Comparison of ENCODE assay signal across 1 cellular context in genomic region chr15:89852342-89853005, GRCh38.
TF ChIP-seq lines count a peak whose summit lies in the region.

No MANE protein-coding gene starts in this region.

TF ChIP-seq in HCT116, 20 proteins besides CTCF, POLR2A, EP300 and RAD21 (continued from another document):
- TF ChIP-seq MAX (IDR thresholded peaks at IDR 0.05) = no peak
- TF ChIP-seq SP1 (IDR thresholded peaks at IDR 0.05; ENCODE audit: low read depth) = no peak
- TF ChIP-seq ATF3 (IDR thresholded peaks at IDR 0.05) = no peak
- no peak for TF ChIP-seq ZFX (IDR thresholded peaks at IDR 0.05)
